Comparison of ENCODE assay signal across 10 cellular contexts in the genomic region with DNA sequence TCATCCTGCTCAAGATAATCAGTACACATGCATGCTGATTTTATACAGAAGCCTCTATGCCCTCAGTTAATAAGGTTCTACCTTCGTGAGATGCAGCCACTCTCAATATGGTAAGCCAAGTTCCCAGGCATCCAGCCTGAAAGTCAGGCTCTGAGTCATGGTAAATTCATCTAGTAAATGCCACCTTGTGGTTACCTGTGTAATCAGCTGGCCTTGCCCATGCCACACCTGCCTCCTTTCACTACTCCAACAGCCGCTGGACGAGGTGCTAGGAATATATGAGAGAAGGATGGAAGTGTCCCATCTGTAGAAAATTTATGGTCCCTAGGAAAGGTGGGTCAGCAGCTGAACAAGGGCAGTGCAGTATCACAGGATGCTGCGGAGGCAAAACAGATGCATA.
DNase-seq lines count a peak whose midpoint lies in the region; ATAC-seq and TF ChIP-seq lines count a peak whose summit lies in the region.
"Had no signal": no experiment of that assay in that cellular context is flagged by ENCODE, and none has a peak within 500 bp of the region (broad histone marks: within the 10 kb centered on the region; RNA-seq: fewer than 3 reads in every experiment).

No MANE protein-coding gene starts in this region.

- no peak overlapping the region for H3K4me3 Mint-ChIP-seq in activated T-helper 17 cell treated with anti-CD3 and anti-CD28 coated beads, Interleukin-2, amount 50 U/mL, for 72 hours
- H3K4me3 Mint-ChIP-seq in activated T-helper 1 cell treated with anti-CD3 and anti-CD28 coated beads, Interleukin-12 subunit alpha, Interleukin-12 subunit beta, Interleukin-2, Interleukin-4 antibody, amounts not matched to agents 30 ng/mL and 10 ng/mL and 1 ng/mL, durations not matched to agents 14 hours and 24 hours and 36 hours = no peak overlapping the region

- H3K36me3 Mint-ChIP-seq in activated T-helper 17 cell treated with anti-CD3 and anti-CD28 coated beads, Interleukin-2, amount 50 U/mL, for 72 hours (ENCODE audit: low read depth) = no peaks in the 10 kb centered on the region
- peaks cover 1% of the 10 kb centered on the region for H3K36me3 Mint-ChIP-seq in activated T-helper 1 cell treated with anti-CD3 and anti-CD28 coated beads, Interleukin-12 subunit alpha, Interleukin-12 subunit beta, Interleukin-2, Interleukin-4 antibody, amounts not matched to agents 30 ng/mL and 10 ng/mL and 1 ng/mL, durations not matched to agents 14 hours and 24 hours and 36 hours (ENCODE audit: low read depth)

- no peaks in the 10 kb centered on the region for H3K27me3 Mint-ChIP-seq in activated T-helper 17 cell treated with anti-CD3 and anti-CD28 coated beads, Interleukin-2, amount 50 U/mL, for 72 hours
- H3K27me3 Mint-ChIP-seq in activated T-helper 1 cell treated with anti-CD3 and anti-CD28 coated beads, Interleukin-12 subunit alpha, Interleukin-12 subunit beta, Interleukin-2, Interleukin-4 antibody, amounts not matched to agents 30 ng/mL and 10 ng/mL and 1 ng/mL, durations not matched to agents 14 hours and 24 hours and 36 hours (ENCODE audit: insufficient read depth) = no peaks in the 10 kb centered on the region

- no peaks in the 10 kb centered on the region for H3K9me3 Mint-ChIP-seq in activated T-helper 17 cell treated with anti-CD3 and anti-CD28 coated beads, Interleukin-2, amount 50 U/mL, for 72 hours
- no peaks in the 10 kb centered on the region for H3K9me3 Mint-ChIP-seq in activated T-helper 1 cell treated with anti-CD3 and anti-CD28 coated beads, Interleukin-12 subunit alpha, Interleukin-12 subunit beta, Interleukin-2, Interleukin-4 antibody, amounts not matched to agents 30 ng/mL and 10 ng/mL and 1 ng/mL, durations not matched to agents 14 hours and 24 hours and 36 hours
- H3K9me3 Mint-ChIP-seq: activated T-helper 2 cell treated with anti-CD3 and anti-CD28 coated beads, Interferon-gamma antibody, Interleukin-2, Interleukin-4, amounts not matched to agents 10 μg/mL and 5 μg/mL and 100 μg/mL, durations not matched to agents 14 hours and 24 hours and 36 hours had no signal

- TF ChIP-seq EP300 in Ishikawa (IDR thresholded peaks at IDR 0.05; ENCODE audit: borderline replicate concordance) = peak; percentile 17; the same call in 1 of the 2 replicates

- no peak overlapping the region for H3K27ac Mint-ChIP-seq in activated T-helper 17 cell treated with anti-CD3 and anti-CD28 coated beads, Interleukin-2, amount 50 U/mL, for 72 hours
- H3K27ac Mint-ChIP-seq in activated T-helper 1 cell treated with anti-CD3 and anti-CD28 coated beads, Interleukin-12 subunit alpha, Interleukin-12 subunit beta, Interleukin-2, Interleukin-4 antibody, amounts not matched to agents 30 ng/mL and 10 ng/mL and 1 ng/mL, durations not matched to agents 14 hours and 24 hours and 36 hours = no peak overlapping the region
- H3K27ac Mint-ChIP-seq: activated T-helper 2 cell treated with anti-CD3 and anti-CD28 coated beads, Interferon-gamma antibody, Interleukin-2, Interleukin-4, amounts not matched to agents 10 μg/mL and 5 μg/mL and 100 μg/mL, durations not matched to agents 14 hours and 24 hours and 36 hours had no signal

- no peaks in the 10 kb centered on the region for H3K4me1 Mint-ChIP-seq in activated T-helper 17 cell treated with anti-CD3 and anti-CD28 coated beads, Interleukin-2, amount 50 U/mL, for 72 hours
- no peaks in the 10 kb centered on the region for H3K4me1 Mint-ChIP-seq in activated T-helper 1 cell treated with anti-CD3 and anti-CD28 coated beads, Interleukin-12 subunit alpha, Interleukin-12 subunit beta, Interleukin-2, Interleukin-4 antibody, amounts not matched to agents 30 ng/mL and 10 ng/mL and 1 ng/mL, durations not matched to agents 14 hours and 24 hours and 36 hours (ENCODE audit: low read depth)

- peak; percentile 73 for TF ChIP-seq RAD21 in Ishikawa (IDR thresholded peaks at IDR 0.05; ENCODE audit: low read depth)

- intact Hi-C loops in activated T-helper 1 cell treated with anti-CD3 and anti-CD28 coated beads, Interleukin-12 subunit alpha, Interleukin-12 subunit beta, Interleukin-2, Interleukin-4 antibody, amounts not matched to agents 30 ng/mL and 10 ng/mL and 1 ng/mL, durations not matched to agents 14 hours and 24 hours and 36 hours (cut with micrococcal nuclease) = no loop called here

- ATAC-seq in activated T-helper 17 cell treated with anti-CD3 and anti-CD28 coated beads, Interleukin-2, amount 50 U/mL, for 72 hours (replicated peaks) = peak; percentile 44
- ATAC-seq in left lobe of liver (peak; percentile 50), GM19455 (IDR thresholded peaks at IDR 0.05; ENCODE audit: unreplicated experiment) (no peak)

- DNase-seq in COLO668 (lab: John Stamatoyannopoulos, UW; ENCODE audit: unreplicated experiment) = peak; percentile 38
- DNase-seq in left lobe of liver (ENCODE audit: low spot score) = no peak
- no peak for DNase-seq in activated T-helper 1 cell treated with anti-CD3 and anti-CD28 coated beads, Interleukin-12 subunit alpha, Interleukin-12 subunit beta, Interleukin-2, Interleukin-4 antibody, amounts not matched to agents 30 ng/mL and 10 ng/mL and 1 ng/mL, durations not matched to agents 14 hours and 24 hours and 36 hours (ENCODE audit: low spot score)
- no peak for DNase-seq in MV-4-11 (lab: John Stamatoyannopoulos, UW)
- no peak for DNase-seq in stimulated activated CD4-positive, alpha-beta T cell treated with anti-CD3 and anti-CD28 coated beads, Interleukin-15, amount 100 ng/mL, for 24 hours
- DNase-seq: SJCRH30 had no signal

TF ChIP-seq in Ishikawa, 13 proteins besides CTCF, POLR2A, EP300 and RAD21:
- TF ChIP-seq CEBPB (IDR thresholded peaks at IDR 0.05) = no peak
- no peak for TF ChIP-seq NFIC (IDR thresholded peaks at IDR 0.05)
- TF ChIP-seq CREB1 (IDR thresholded peaks at IDR 0.05; ENCODE audit: low read depth) = no peak
- TF ChIP-seq YY1 (IDR thresholded peaks at IDR 0.05; ENCODE audit: low read depth) = no peak
- peak; percentile 59; the same call in 1 of the 2 replicates for TF ChIP-seq TEAD4 (IDR thresholded peaks at IDR 0.05)
- no peak for TF ChIP-seq FOXM1 (IDR thresholded peaks at IDR 0.05; ENCODE audit: borderline replicate concordance, low read depth)
- TF ChIP-seq TCF12 (IDR thresholded peaks at IDR 0.05; ENCODE audit: low read depth) = peak; percentile 19; the same call in 1 of the 2 replicates
- TF ChIP-seq, protein P1, sequence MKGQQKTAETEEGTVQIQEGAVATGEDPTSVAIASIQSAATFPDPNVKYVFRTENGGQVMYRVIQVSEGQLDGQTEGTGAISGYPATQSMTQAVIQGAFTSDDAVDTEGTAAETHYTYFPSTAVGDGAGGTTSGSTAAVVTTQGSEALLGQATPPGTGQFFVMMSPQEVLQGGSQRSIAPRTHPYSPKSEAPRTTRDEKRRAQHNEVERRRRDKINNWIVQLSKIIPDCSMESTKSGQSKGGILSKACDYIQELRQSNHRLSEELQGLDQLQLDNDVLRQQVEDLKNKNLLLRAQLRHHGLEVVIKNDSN (IDR thresholded peaks at IDR 0.05) = no peak
- no peak for TF ChIP-seq ZBTB7A (IDR thresholded peaks at IDR 0.05; ENCODE audit: low read depth)
